Comparison of ENCODE assay signal across 14 cellular contexts in genomic region chr1:58964880-58965279, GRCh38.
A peak's percentile ranks its signal among the peaks of the same experiment; 100 is the strongest.
DNase-seq lines count a peak whose midpoint lies in the region; ATAC-seq, FAIRE-seq and TF ChIP-seq lines count a peak whose summit lies in the region.
"Had no signal": no experiment of that assay in that cellular context is flagged by ENCODE, and none has a peak within 500 bp of the region (broad histone marks: within the 10 kb centered on the region; RNA-seq: fewer than 3 reads in every experiment).

No MANE protein-coding gene starts in this region.

- H3K4me2 ChIP-seq in K562 (ENCODE audit: insufficient read depth, low read length), result no peak overlapping the region

- WGBS in K562 (ENCODE audit: insufficient coverage, low coverage, missing lambda C conversion rate), result 0% methylated on average over 1 of the region's 1 CpG

- H3K4me3 ChIP-seq in K562, result no peak overlapping the region
- H3K4me3 ChIP-seq: prostate gland had no signal

- no peak overlapping the region for H3K9ac ChIP-seq in K562 (ENCODE audit: insufficient read depth in 1 of 2, low read depth in 2 of 2, low read length in 2 of 2)

- H2AFZ ChIP-seq in K562 (ENCODE audit: low read depth, low read length), result no peak overlapping the region

- CTCF ChIA-PET in K562 (lab: Yijun Ruan, JAX; ENCODE audit: low intra/inter-chr PET ratio), result no interaction called here

- H3K9me3 ChIP-seq in K562 (replicated peaks; ENCODE audit: control insufficient read depth, insufficient read depth, low read depth, low read length), result no peaks in the 10 kb centered on the region
- H3K9me3 ChIP-seq: BE2C, prostate gland had no signal

- H3K4me1 ChIP-seq in K562 (replicated peaks in 1 of 2; ENCODE audit: control insufficient read depth in 2 of 2, insufficient read depth in 2 of 2, low read length in 2 of 2), result peaks cover 3 to 27% of the 10 kb centered on the region in 2 experiments; a peak in 4 of 5 replicates
- H3K4me1 ChIP-seq: BE2C had no signal

- H3K9me1 ChIP-seq in K562 (ENCODE audit: control insufficient read depth, insufficient read depth, low read length), result no peaks in the 10 kb centered on the region

- DNase-seq in AG08395 (ENCODE audit: low spot score), result peak; percentile 13
- DNase-seq in GM12892 (ENCODE audit: insufficient read length), result no peak
- DNase-seq in K562 (ENCODE audit: extremely low read depth in 1 of 4, low spot score in 3 of 4), result no peak
- DNase-seq in left lobe of liver (ENCODE audit: low spot score), result peak; percentile 65
- no peak for DNase-seq in NCI-H82 (lab: John Stamatoyannopoulos, UW)
- no peak for DNase-seq in G401 (ENCODE audit: low spot score)
- no peak for DNase-seq in NCI-H2227 (lab: John Stamatoyannopoulos, UW; ENCODE audit: unreplicated experiment)
- DNase-seq: activated CD4-positive, alpha-beta T cell treated with anti-CD3 and anti-CD28 coated beads for 48 hours; BE2C; stimulated activated CD4-positive, alpha-beta T cell treated with anti-CD3 and anti-CD28 coated beads, Interleukin-4, amount 100 ng/mL, for 4 hours; stimulated activated naive CD4-positive, alpha-beta T cell treated with Interleukin-2 at 50 U/mL for 16 hours had no signal

- POLR2A ChIA-PET in K562 (lab: Yijun Ruan, JAX), result interaction anchor here (0.6 kb wide), 1 partner anchor 68 kb away, joined by 4 read pairs; no protein-coding TSS in a partner anchor

- no peaks in the 10 kb centered on the region for H3K79me2 ChIP-seq in K562 (ENCODE audit: control insufficient read depth, insufficient read depth, low read length)

- BruUV-seq in K562 (replicated peaks; lab: Mats Ljungman, UMichigan), result no TSS peak

- no peak for TF ChIP-seq CTCF in K562 (IDR thresholded peaks at IDR 0.05 in 2 of 3, conservative IDR thresholded peaks at IDR 0.05 in 1 of 3; ENCODE audit: insufficient read depth in 2 of 3, low read depth in 1 of 3, low read length in 3 of 3)

- TF ChIP-seq RAD21 in K562 (CRISPR knock-in tag; conservative IDR thresholded peaks at IDR 0.05 in 1 of 2, IDR thresholded peaks at IDR 0.05 in 1 of 2), result no peak

- no peaks in the 10 kb centered on the region for H4K20me1 ChIP-seq in K562 (replicated peaks; ENCODE audit: control insufficient read depth, insufficient read depth, low read length)

- intact Hi-C loops in K562 (cut with micrococcal nuclease), result loop anchor here (5.0 kb wide), 1 partner anchor 83 kb away; no protein-coding TSS in a partner anchor

- TF ChIP-seq POLR2A in GM12892 (IDR thresholded peaks at IDR 0.05; ENCODE audit: low read depth, low read length) (no peak), K562 (conservative IDR thresholded peaks at IDR 0.05) (no peak)

- no peak overlapping the region for H3K27ac ChIP-seq in K562 (ENCODE audit: extremely low read depth, low read depth, low read length)
- H3K27ac ChIP-seq: prostate gland had no signal

- ATAC-seq in K562 (no peak; the same call in 2 of the 3 replicates), left lobe of liver (peak; percentile 75), GM21528 (IDR thresholded peaks at IDR 0.05; ENCODE audit: low FRiP score, unreplicated experiment) (no peak)
- ATAC-seq: HCT116 had no signal

- no peak for TF ChIP-seq EP300 in K562 (IDR thresholded peaks at IDR 0.05; ENCODE audit: low read length)

- H3K27me3 ChIP-seq in K562 (ENCODE audit: control insufficient read depth in 2 of 2, insufficient read depth in 2 of 2, low read length in 2 of 2), result no peaks in the 10 kb centered on the region
- H3K27me3 ChIP-seq: BE2C had no signal

- no peaks in the 10 kb centered on the region for H3K36me3 ChIP-seq in K562 (ENCODE audit: control insufficient read depth, insufficient read depth, low read length)
- H3K36me3 ChIP-seq: BE2C, prostate gland had no signal

- in situ Hi-C loops in K562 (cut with MboI), result no loop called here
- in situ Hi-C loops in G401 (cut with HindIII; ENCODE audit: low sequenced_read_pairs), result no loop called here

- peak; percentile 67 for FAIRE-seq in GM12892 (lab: Jason Lieb, UNC)
- no peak for FAIRE-seq in K562 (lab: Jason Lieb, UNC)

TF ChIP-seq in K562, 482 proteins besides CTCF, POLR2A, EP300 and RAD21 (continues in another document):
- TF ChIP-seq TCF3 (CRISPR knock-in tag; IDR thresholded peaks at IDR 0.05), result no peak
- no peak for TF ChIP-seq CBFA2T3 (IDR thresholded peaks at IDR 0.05)
- no peak for TF ChIP-seq THRB (CRISPR knock-in tag; conservative IDR thresholded peaks at IDR 0.05)
- TF ChIP-seq CREB3L1 (IDR thresholded peaks at IDR 0.05; ENCODE audit: borderline replicate concordance, low read depth), result no peak
- TF ChIP-seq PHB (CRISPR knock-in tag; IDR thresholded peaks at IDR 0.05), result no peak
- no peak for TF ChIP-seq TOE1 (IDR thresholded peaks at IDR 0.05; ENCODE audit: borderline replicate concordance)
- no peak for TF ChIP-seq TOE1 (CRISPR knock-in tag; IDR thresholded peaks at IDR 0.05; ENCODE audit: borderline replicate concordance, low read depth)
- no peak for TF ChIP-seq CCNT2 (IDR thresholded peaks at IDR 0.05; ENCODE audit: borderline replicate concordance, extremely low read depth, insufficient read length, low read depth, low read length)
- TF ChIP-seq CEBPG (CRISPR knock-in tag; IDR thresholded peaks at IDR 0.05), result 0 out of 2 replicates have a peak, but pooled peaks have one; percentile 29
- TF ChIP-seq CEBPG (tag; conservative IDR thresholded peaks at IDR 0.05 in 1 of 2, IDR thresholded peaks at IDR 0.05 in 1 of 2), result peak; percentile 71 to 90; a peak in 3 of 4 replicates
- no peak for TF ChIP-seq RNF2 (IDR thresholded peaks at IDR 0.05)
- TF ChIP-seq OTX1 (CRISPR knock-in tag; IDR thresholded peaks at IDR 0.05), result no peak
- no peak for TF ChIP-seq ZBTB1 (CRISPR knock-in tag; IDR thresholded peaks at IDR 0.05; ENCODE audit: borderline replicate concordance, low read depth)
- no peak for TF ChIP-seq ZNF77 (CRISPR knock-in tag; IDR thresholded peaks at IDR 0.05)
- no peak for TF ChIP-seq DIDO1 (tag; IDR thresholded peaks at IDR 0.05; ENCODE audit: low read depth)
- no peak for TF ChIP-seq BCL6 (CRISPR knock-in tag; IDR thresholded peaks at IDR 0.05)
- TF ChIP-seq ESRRB (CRISPR knock-in tag; IDR thresholded peaks at IDR 0.05; ENCODE audit: borderline replicate concordance), result no peak
- TF ChIP-seq HDAC2 (IDR thresholded peaks at IDR 0.05), result no peak
- peak; percentile 42 to 46; a peak in 3 of 4 replicates for TF ChIP-seq NRF1 (conservative IDR thresholded peaks at IDR 0.05 in 1 of 2, IDR thresholded peaks at IDR 0.05 in 1 of 2)
- no peak for TF ChIP-seq IRF2 (CRISPR knock-in tag; IDR thresholded peaks at IDR 0.05)
- peak; percentile 45; the same call in 1 of the 2 replicates for TF ChIP-seq SMARCA5 (IDR thresholded peaks at IDR 0.05)
- no peak for TF ChIP-seq IFI16 (CRISPR knock-in tag; IDR thresholded peaks at IDR 0.05)
- no peak for TF ChIP-seq MYC (IDR thresholded peaks at IDR 0.05; ENCODE audit: low read depth, low read length)
- TF ChIP-seq MYC (CRISPR knock-in tag; IDR thresholded peaks at IDR 0.05; ENCODE audit: borderline replicate concordance, low read depth), result no peak
- TF ChIP-seq CREBBP (IDR thresholded peaks at IDR 0.05; ENCODE audit: low read depth, low read length), result no peak
- peak; percentile 53; the same call in 1 of the 2 replicates for TF ChIP-seq ZNF121 (CRISPR knock-in tag; conservative IDR thresholded peaks at IDR 0.05)
- no peak for TF ChIP-seq THAP12 (CRISPR knock-in tag; IDR thresholded peaks at IDR 0.05)
- TF ChIP-seq SETDB1 (IDR thresholded peaks at IDR 0.05; ENCODE audit: low read length), result no peak
- TF ChIP-seq ZNF696 (CRISPR knock-in tag; conservative IDR thresholded peaks at IDR 0.05), result no peak
- TF ChIP-seq RBM25 (IDR thresholded peaks at IDR 0.05; ENCODE audit: low read depth, low read length, severe bottlenecking), result peak; percentile 67
- TF ChIP-seq ZNF253 (CRISPR knock-in tag; conservative IDR thresholded peaks at IDR 0.05), result no peak

Comparison
In these comparisons a context has a peak if more than half of its experiments do, and no peak if none do; other contexts are left out.
1. DNase-seq: peak in AG08395 (single experiment) and left lobe of liver (single experiment); none in GM12892 (single experiment), K562 (0 of 4), NCI-H82 (single experiment), G401 (single experiment) and NCI-H2227 (single experiment).